In genomic region chr10:79431422-79431821, GRCh38 we compare ENCODE assay signal across 22 cellular contexts. TPM values are rescaled to one million over a fixed set of nuclear protein-coding genes. Genes with fewer than 3 reads are reported as not detected.
DNase-seq lines count a peak whose midpoint lies in the region; ATAC-seq and TF ChIP-seq lines count a peak whose summit lies in the region.
"Had no signal": no experiment of that assay in that cellular context is flagged by ENCODE, and none has a peak within 500 bp of the region (broad histone marks: within the 10 kb centered on the region; RNA-seq: fewer than 3 reads in every experiment).

No MANE protein-coding gene starts in this region.

- POLR2A ChIA-PET in CD4-positive, alpha-beta T cell (lab: Charles Lee): no interaction called here

- peak overlapping the region; percentile 58 for H3K27ac ChIP-seq in lower lobe of right lung
- H3K27ac ChIP-seq in stomach smooth muscle (ENCODE audit: low read length): peak overlapping the region; percentile 37
- no peak overlapping the region for H3K27ac ChIP-seq in CD4-positive, alpha-beta T cell (ENCODE audit: low read depth, low read length)
- no peak overlapping the region for H3K27ac ChIP-seq in MM.1S (ENCODE audit: low read length)
- H3K27ac ChIP-seq: parathyroid adenoma had no signal

- peak overlapping the region in 1 of 2 donors; percentile 13 for H3K9ac ChIP-seq in stomach smooth muscle (ENCODE audit: low read length in 2 of 2)
- H3K9ac ChIP-seq in MM.1S (ENCODE audit: low read length): no peak overlapping the region
- H3K9ac ChIP-seq: BLaER1, parathyroid adenoma had no signal

- peaks cover 50% of the 10 kb centered on the region for H3K36me3 ChIP-seq in lower lobe of right lung
- peaks cover 18 to 19% of the 10 kb centered on the region in 2 donors for H3K36me3 ChIP-seq in stomach smooth muscle (ENCODE audit: control insufficient read depth in 2 of 2, insufficient read depth in 2 of 2, low read length in 2 of 2)
- no peaks in the 10 kb centered on the region for H3K36me3 ChIP-seq in MM.1S (replicated peaks; ENCODE audit: insufficient read depth, low read length)

- H3K4me1 ChIP-seq in lower lobe of right lung: peaks cover 38% of the 10 kb centered on the region
- peaks cover 64% of the 10 kb centered on the region for H3K4me1 ChIP-seq in stomach smooth muscle (ENCODE audit: control insufficient read depth, insufficient read depth, low read length)
- H3K4me1 ChIP-seq in MM.1S (ENCODE audit: low read length): no peaks in the 10 kb centered on the region
- H3K4me1 ChIP-seq: parathyroid adenoma had no signal

- CTCF ChIA-PET in CD4-positive, alpha-beta T cell (lab: Charles Lee): no interaction called here

- no peaks in the 10 kb centered on the region for H3F3A ChIP-seq in MM.1S (ENCODE audit: insufficient read depth, low read length)

- no peak overlapping the region for H2AFZ ChIP-seq in MM.1S (ENCODE audit: low read length)
- H2AFZ ChIP-seq: parathyroid adenoma had no signal

- H3K4me3 Mint-ChIP-seq in CD4-positive, alpha-beta T cell: no peak overlapping the region
- H3K4me3 Mint-ChIP-seq: activated CD4-positive, alpha-beta T cell treated with anti-CD3 and anti-CD28 coated beads, Interleukin-2, amount 10 ng/mL, durations not matched to agents 24 days and 14 days; activated naive CD4-positive, alpha-beta T cell treated with anti-CD3 and anti-CD28 coated beads, Interleukin-2, amount 50 U/mL, for 24 hours; central memory CD8-positive, alpha-beta T cell; mesothelial cell of epicardium; natural killer cell; T-helper 17 cell had no signal

- H3K27ac Mint-ChIP-seq in CD4-positive, alpha-beta T cell: no peak overlapping the region
- H3K27ac Mint-ChIP-seq: activated CD4-positive, alpha-beta T cell treated with anti-CD3 and anti-CD28 coated beads, Interleukin-2, amount 10 ng/mL, durations not matched to agents 24 days and 14 days; activated naive CD4-positive, alpha-beta T cell treated with anti-CD3 and anti-CD28 coated beads, Interleukin-2, amount 50 U/mL, for 24 hours; natural killer cell; T-helper 17 cell had no signal

- no peak for ATAC-seq in lower lobe of right lung
- no peak for ATAC-seq in CD4-positive, alpha-beta T cell (ENCODE audit: poor library complexity)
- ATAC-seq: esophagus mucosa, left lobe of liver, natural killer cell, T-helper 17 cell had no signal

- no peak for TF ChIP-seq CTCF in AG10803 (conservative IDR thresholded peaks at IDR 0.05; ENCODE audit: low read length)
- TF ChIP-seq CTCF in choroid plexus epithelial cell (conservative IDR thresholded peaks at IDR 0.05; ENCODE audit: low read depth, low read length): no peak
- no peak for TF ChIP-seq CTCF in lower lobe of right lung (IDR thresholded peaks at IDR 0.05)
- no peak for TF ChIP-seq CTCF in CD4-positive, alpha-beta T cell (IDR thresholded peaks at IDR 0.05)
- no peak for TF ChIP-seq CTCF in MM.1S (IDR thresholded peaks at IDR 0.05; ENCODE audit: low read length)

- intact Hi-C loops in lower lobe of right lung (cut with DNase I): no loop called here
- intact Hi-C loops in CD4-positive, alpha-beta T cell (cut with DNase I, micrococcal nuclease): no loop called here

- H3K4me3 ChIP-seq in AG10803 (ENCODE audit: low read length): no peak overlapping the region
- no peak overlapping the region for H3K4me3 ChIP-seq in choroid plexus epithelial cell (ENCODE audit: low read depth, low read length)
- H3K4me3 ChIP-seq in lower lobe of right lung: no peak overlapping the region
- no peak overlapping the region for H3K4me3 ChIP-seq in stomach smooth muscle (ENCODE audit: low read length in 2 of 2)
- H3K4me3 ChIP-seq in MM.1S (ENCODE audit: low read length): no peak overlapping the region
- H3K4me3 ChIP-seq: BLaER1, SK-N-MC had no signal

- H3K36me3 Mint-ChIP-seq in CD4-positive, alpha-beta T cell (ENCODE audit: low read depth): no peaks in the 10 kb centered on the region
- H3K36me3 Mint-ChIP-seq: natural killer cell had no signal

- no peaks in the 10 kb centered on the region for H3K79me2 ChIP-seq in MM.1S (ENCODE audit: low read length)

- no peaks in the 10 kb centered on the region for H3K27me3 Mint-ChIP-seq in CD4-positive, alpha-beta T cell
- H3K27me3 Mint-ChIP-seq: activated naive CD4-positive, alpha-beta T cell treated with anti-CD3 and anti-CD28 coated beads, Interleukin-2, amount 50 U/mL, for 24 hours; central memory CD8-positive, alpha-beta T cell; T-helper 17 cell had no signal

- H3K9me2 ChIP-seq in MM.1S (replicated peaks; ENCODE audit: insufficient read depth, low read length): no peaks in the 10 kb centered on the region

- no peaks in the 10 kb centered on the region for H3K9me3 Mint-ChIP-seq in CD4-positive, alpha-beta T cell
- H3K9me3 Mint-ChIP-seq: activated CD4-positive, alpha-beta T cell treated with anti-CD3 and anti-CD28 coated beads, Interleukin-2, amount 10 ng/mL, durations not matched to agents 24 days and 14 days; activated naive CD4-positive, alpha-beta T cell treated with anti-CD3 and anti-CD28 coated beads, Interleukin-2, amount 50 U/mL, for 24 hours; natural killer cell had no signal

- H3K9me3 ChIP-seq in lower lobe of right lung (no peaks in the 10 kb centered on the region), stomach smooth muscle (ENCODE audit: control insufficient read depth in 2 of 2, low read length in 2 of 2) (no peaks in the 10 kb centered on the region), MM.1S (replicated peaks; ENCODE audit: insufficient read depth, low read length) (no peaks in the 10 kb centered on the region)
- no peaks in the 10 kb centered on the region for H3K9me3 ChIP-seq in CD4-positive, alpha-beta T cell (ENCODE audit: control insufficient read depth, low read length)
- H3K9me3 ChIP-seq: BLaER1 had no signal

- no peaks in the 10 kb centered on the region for H3K4me1 Mint-ChIP-seq in CD4-positive, alpha-beta T cell (ENCODE audit: low read depth)
- H3K4me1 Mint-ChIP-seq: activated naive CD4-positive, alpha-beta T cell treated with anti-CD3 and anti-CD28 coated beads, Interleukin-2, amount 50 U/mL, for 24 hours had no signal

- DNase-seq in AG10803 (ENCODE audit: low read depth) (peak; percentile 58), choroid plexus epithelial cell (ENCODE audit: low read depth) (peak; percentile 2), lower lobe of right lung (no peak), iPS-NIHi11 (ENCODE audit: low spot score) (no peak), MV-4-11 (lab: John Stamatoyannopoulos, UW) (no peak), MM.1S (no peak)
- no peak for DNase-seq in CD4-positive, alpha-beta T cell
- DNase-seq: activated CD4-positive, alpha-beta T cell treated with anti-CD3 and anti-CD28 coated beads, Interleukin-2, amount 10 ng/mL, durations not matched to agents 24 days and 14 days; effector memory CD4-positive, alpha-beta T cell; natural killer cell; NCI-H1417; RPMI8226; T-helper 17 cell had no signal

- no peak overlapping the region for H3K4me2 ChIP-seq in MM.1S (ENCODE audit: low read depth, low read length)
- H3K4me2 ChIP-seq: BLaER1 had no signal

- H3K27me3 ChIP-seq in lower lobe of right lung (ENCODE audit: low read depth) (no peaks in the 10 kb centered on the region), stomach smooth muscle (ENCODE audit: control insufficient read depth in 1 of 2, insufficient read depth in 2 of 2, low read length in 2 of 2) (no peaks in the 10 kb centered on the region), MM.1S (replicated peaks; ENCODE audit: insufficient read depth, low read length) (no peaks in the 10 kb centered on the region)
- no peaks in the 10 kb centered on the region for H3K27me3 ChIP-seq in CD4-positive, alpha-beta T cell (ENCODE audit: control insufficient read depth, insufficient read depth, low read length)
- H3K27me3 ChIP-seq: BLaER1 had no signal

- no peaks in the 10 kb centered on the region for H4K20me1 ChIP-seq in MM.1S (ENCODE audit: insufficient read depth, low read length)

RNA-seq across cellular contexts. Expression of gene ZCCHC24, which starts 14.0 kb away (rescaled TPM):
- total RNA-seq in lower lobe of right lung: 34.7 TPM
- under 1 TPM; 0.67 to 0.85 TPM for total RNA-seq in CD4-positive, alpha-beta T cell

Comparison
In these comparisons a context has a peak if more than half of its experiments do, and no peak if none do; other contexts are left out.
1. DNase-seq: peak in AG10803 (single experiment) and choroid plexus epithelial cell (single experiment); none in lower lobe of right lung (single experiment), CD4-positive, alpha-beta T cell (0 of 10), iPS-NIHi11 (single experiment), MV-4-11 (single experiment) and MM.1S (single experiment).
2. H3K27ac ChIP-seq: peak in lower lobe of right lung (single experiment) and stomach smooth muscle (single experiment); none in CD4-positive, alpha-beta T cell (single experiment) and MM.1S (single experiment).
3. RNA of gene ZCCHC24, which starts 14.0 kb away (total RNA-seq): 34.7 TPM in lower lobe of right lung (single experiment); 0.67 to 0.85 TPM in CD4-positive, alpha-beta T cell; every median in the first group is over 10 times any median in the second.